Comparison of ENCODE assay signal across 8 cellular contexts in the genomic region with DNA sequence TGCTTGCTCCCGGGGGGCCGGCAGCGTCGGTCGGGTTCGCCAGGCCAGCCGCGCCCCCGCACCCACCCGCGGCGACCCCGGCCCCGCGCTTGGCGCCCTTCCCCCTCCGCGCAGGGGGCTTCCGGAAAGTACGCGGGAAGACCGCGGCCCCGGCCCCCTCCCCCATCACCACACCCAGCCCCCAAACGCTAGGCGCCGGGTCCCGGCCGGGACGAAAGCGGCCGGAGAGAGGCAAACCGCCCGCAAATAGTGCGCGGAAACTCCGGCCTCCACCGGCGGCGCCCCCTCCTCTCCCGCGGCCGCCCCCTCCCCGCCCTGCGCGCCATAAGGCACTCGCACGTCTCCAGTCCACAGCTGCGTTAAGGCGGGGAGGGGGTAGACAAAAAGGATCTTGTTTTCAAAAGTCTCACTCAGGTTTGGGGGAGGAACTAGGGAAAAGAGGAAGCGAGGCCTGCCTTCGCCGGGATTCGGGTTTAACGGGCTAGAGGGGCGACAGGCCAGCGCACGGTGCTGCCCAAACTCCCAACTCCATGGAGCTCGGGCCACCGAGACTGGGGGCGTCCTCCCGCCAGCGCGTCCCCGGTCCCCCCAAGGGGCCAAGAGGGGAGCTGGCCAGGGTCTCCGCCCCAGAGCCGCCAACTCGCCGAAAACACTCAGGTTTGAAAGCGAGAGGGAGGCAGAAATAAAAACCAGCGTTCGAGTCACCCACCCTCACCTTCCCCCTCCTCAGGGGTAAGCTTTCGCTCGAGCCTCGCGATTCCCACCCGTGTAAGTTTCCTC. TPM values are rescaled to one million over a fixed set of nuclear protein-coding genes. Genes with fewer than 3 reads are reported as not detected.
DNase-seq lines count a peak whose midpoint lies in the region; ATAC-seq and TF ChIP-seq lines count a peak whose summit lies in the region.

No MANE protein-coding gene starts in this region.

- peak overlapping the region; percentile 97 for H3K9ac ChIP-seq in NT2/D1 (ENCODE audit: insufficient read length, low read depth)

- peak overlapping the region; percentile 90 for H3K4me3 ChIP-seq in NT2/D1 (ENCODE audit: insufficient read length, low read depth)
- H3K4me3 ChIP-seq in fibroblast of villous mesenchyme (ENCODE audit: low read depth, low read length) = peak overlapping the region; percentile 84
- peak overlapping the region; percentile 96 for H3K4me3 ChIP-seq in upper lobe of right lung

- H3K9me3 ChIP-seq in NT2/D1 (ENCODE audit: insufficient read depth, low read length) = no peaks in the 10 kb centered on the region
- no peaks in the 10 kb centered on the region for H3K9me3 ChIP-seq in upper lobe of right lung

- peaks cover 4% of the 10 kb centered on the region for H3K36me3 Mint-ChIP-seq in nephron (ENCODE audit: low read depth)

- DNase-seq in NCI-H82 (lab: John Stamatoyannopoulos, UW) (peak; percentile 80), NCI-H82 treated with DMSO at 0.1 percent for 48 hours (lab: John Stamatoyannopoulos, UW; ENCODE audit: unreplicated experiment) (no peak), NT2/D1 (ENCODE audit: low read depth, low spot score) (peak; percentile 38), activated T-helper 1 cell treated with Interleukin-2 at 50 U/mL for 16 hours (ENCODE audit: low read depth) (peak; percentile 8), fibroblast of villous mesenchyme (ENCODE audit: low read depth) (peak; percentile 44), upper lobe of right lung (peak; percentile 85), cerebellum (ENCODE audit: low spot score) (no peak)

- ATAC-seq in upper lobe of right lung = peak; percentile 12

- H3K27ac Mint-ChIP-seq in nephron = peak overlapping the region; percentile 96 to 99 (median 98)

- no peaks in the 10 kb centered on the region for H3K27me3 Mint-ChIP-seq in nephron (ENCODE audit: low read depth)

- H3K9me3 Mint-ChIP-seq in nephron = no peaks in the 10 kb centered on the region

- TF ChIP-seq CTCF in fibroblast of villous mesenchyme (IDR thresholded peaks at IDR 0.05; ENCODE audit: insufficient read depth, low read depth, low read length) (no peak), nephron (IDR thresholded peaks at IDR 0.05; ENCODE audit: unreplicated experiment in 3 of 3) (no peak), upper lobe of right lung (IDR thresholded peaks at IDR 0.05) (no peak)

- peaks cover 3% of the 10 kb centered on the region for H3K4me1 ChIP-seq in NT2/D1 (ENCODE audit: insufficient read depth, insufficient read length)
- H3K4me1 ChIP-seq in upper lobe of right lung = peaks cover 29% of the 10 kb centered on the region

- peak overlapping the region; percentile 93 to 95 (median 94) for H3K4me3 Mint-ChIP-seq in nephron

- peaks cover 14% of the 10 kb centered on the region for H3K27me3 ChIP-seq in NT2/D1 (ENCODE audit: insufficient read depth, insufficient read length)
- no peaks in the 10 kb centered on the region for H3K27me3 ChIP-seq in upper lobe of right lung

- H3K36me3 ChIP-seq in NT2/D1 (ENCODE audit: insufficient read depth, insufficient read length, low read length) (peaks cover 12% of the 10 kb centered on the region), upper lobe of right lung (no peaks in the 10 kb centered on the region)

- H3K4me1 Mint-ChIP-seq in nephron = peaks cover 47% of the 10 kb centered on the region

- intact Hi-C loops in upper lobe of right lung (cut with DNase I) = no loop called here

- H3K27ac ChIP-seq in upper lobe of right lung = peak overlapping the region; percentile 99

RNA-seq across cellular contexts. Expression of a gene that starts 1.8 kb away (rescaled TPM):
- total RNA-seq in fibroblast of villous mesenchyme (28.7 and 38.0 TPM in 2 replicates), upper lobe of right lung (114 TPM), cerebellum (82.8 TPM)

Comparison
In these comparisons a context has a peak if more than half of its experiments do, and no peak if none do; other contexts are left out.
1. DNase-seq: peak in NCI-H82 (single experiment), NT2/D1 (single experiment), activated T-helper 1 cell treated with Interleukin-2 at 50 U/mL for 16 hours (single experiment), fibroblast of villous mesenchyme (single experiment) and upper lobe of right lung (single experiment); none in NCI-H82 treated with DMSO at 0.1 percent for 48 hours (single experiment) and cerebellum (single experiment).
2. Peak in every context shown above with its lines, with median percentiles within 50 percentile points of each other: H3K4me3 ChIP-seq.